1 cellular context compared by ENCODE assay signal in the genomic region with DNA sequence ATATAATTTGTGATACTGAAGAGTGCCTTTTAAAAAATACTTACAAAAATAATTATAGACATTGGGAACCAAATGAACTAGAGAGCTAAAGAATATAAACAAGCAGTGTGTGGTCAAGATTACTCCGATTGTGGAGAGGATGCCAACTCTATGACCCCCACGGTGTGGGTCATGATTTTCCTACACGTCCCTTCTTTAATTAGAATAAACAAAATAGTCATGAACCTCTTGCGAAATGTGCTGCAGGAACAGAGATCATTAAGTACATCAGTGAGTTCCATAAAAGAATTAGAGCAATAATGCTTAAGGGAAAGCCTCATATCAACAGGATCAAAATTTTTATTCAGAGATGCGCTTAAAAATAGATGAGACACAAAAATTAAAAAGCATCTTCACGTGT.
TF ChIP-seq lines count a peak whose summit lies in the region.

No MANE protein-coding gene starts in this region.

TF ChIP-seq in IMR-90, 13 proteins besides CTCF, POLR2A, EP300 and RAD21:
- TF ChIP-seq MAFK (IDR thresholded peaks at IDR 0.05; ENCODE audit: low read depth, low read length) (no peak), SMC3 (IDR thresholded peaks at IDR 0.05; ENCODE audit: low read depth, low read length) (no peak), USF2 (IDR thresholded peaks at IDR 0.05; ENCODE audit: low read depth, low read length) (no peak), BHLHE40 (IDR thresholded peaks at IDR 0.05; ENCODE audit: low read depth, low read length) (no peak), CEBPB (IDR thresholded peaks at IDR 0.05; ENCODE audit: low read depth, low read length) (peak; percentile 60; the same call in 1 of the 2 replicates)
